In the genomic region with DNA sequence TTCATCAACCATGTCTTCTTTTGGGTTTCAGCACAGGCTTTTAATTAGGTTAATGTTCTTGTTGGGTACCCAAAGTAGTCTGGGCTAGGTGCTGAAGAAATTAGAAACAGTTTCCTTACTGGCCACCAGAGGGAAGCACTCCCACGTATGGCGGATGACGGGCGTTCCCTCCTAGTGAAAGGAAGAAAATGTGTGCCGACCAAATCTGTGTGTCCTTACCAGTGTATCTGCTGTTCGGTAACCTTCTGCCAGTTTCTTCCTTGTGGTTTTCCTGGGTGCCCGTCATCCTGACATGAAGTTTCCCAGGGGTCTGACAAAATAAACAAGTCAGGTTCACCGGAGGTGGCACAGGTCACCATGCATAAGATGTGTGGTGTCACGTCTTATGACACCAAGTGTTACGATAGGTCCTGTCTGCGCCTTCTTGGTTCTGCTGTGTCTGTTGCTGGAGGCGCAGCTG, we compare ENCODE assay signal across 8 cellular contexts. TPM values are rescaled to one million over a fixed set of nuclear protein-coding genes. Genes with fewer than 3 reads are reported as not detected.
DNase-seq lines count a peak whose midpoint lies in the region; TF ChIP-seq lines count a peak whose summit lies in the region.

No MANE protein-coding gene starts in this region.

- WGBS in transverse colon (ENCODE audit: low coverage in 1 of 2), 2 donors, result 37% methylated on average over 12 of the region's 12 CpGs; no CpG with 5 or more reads in 1 of the 2 donors

- no peaks in the 10 kb centered on the region for H3K9me2 ChIP-seq in PC-9 (ENCODE audit: insufficient read depth)

- no peak for TF ChIP-seq EP300 in transverse colon (IDR thresholded peaks at IDR 0.05; ENCODE audit: low read depth)

- DNase-seq in GM06990 (ENCODE audit: extremely low read depth, insufficient read length) (peak; percentile 22), HuH-7 (ENCODE audit: low spot score) (peak; percentile 92), PC-9 (peak; percentile 45 to 48), fibroblast of peridontal ligament (ENCODE audit: extremely low read depth) (peak; percentile 72), non-pigmented ciliary epithelial cell (ENCODE audit: low read depth) (peak; percentile 27), transverse colon (peak; percentile 46), cortex of kidney (lab: John Stamatoyannopoulos, UW) (no peak)
- peak; percentile 63 for DNase-seq in activated T-cell treated with anti-CD3 and anti-CD28 coated beads, Interleukin-2, amount 50 U/mL, for 24 hours

- H3K27me3 ChIP-seq in GM06990 (replicated peaks; ENCODE audit: control insufficient read depth, insufficient read depth, low read length), result no peaks in the 10 kb centered on the region
- H3K27me3 ChIP-seq in PC-9 (ENCODE audit: insufficient read depth, low read depth), result no peaks in the 10 kb centered on the region
- H3K27me3 ChIP-seq in transverse colon, result no peaks in the 10 kb centered on the region

- H3F3A ChIP-seq in PC-9 (ENCODE audit: insufficient read depth, low read depth), result peaks cover 9% of the 10 kb centered on the region

- peaks cover 3% of the 10 kb centered on the region for H3K36me3 ChIP-seq in GM06990 (ENCODE audit: control insufficient read depth, insufficient read depth, low read length)
- H3K36me3 ChIP-seq in PC-9 (ENCODE audit: low read depth), result no peaks in the 10 kb centered on the region
- peaks cover 0 to 53% (median 14%) of the 10 kb centered on the region in 4 donors for H3K36me3 ChIP-seq in transverse colon

- H3K36me3 Mint-ChIP-seq in activated T-cell treated with anti-CD3 and anti-CD28 coated beads, Interleukin-2, amount 50 U/mL, for 24 hours (ENCODE audit: low read depth), result peaks cover 72% of the 10 kb centered on the region

- H3K27me3 Mint-ChIP-seq in activated T-cell treated with anti-CD3 and anti-CD28 coated beads, Interleukin-2, amount 50 U/mL, for 24 hours, result no peaks in the 10 kb centered on the region

- no TSS peak for BruUV-seq in PC-9 (replicated peaks; lab: Mats Ljungman, UMichigan)

- no peak overlapping the region for H2AFZ ChIP-seq in PC-9

- H3K4me3 ChIP-seq in GM06990 (replicated peaks; ENCODE audit: low read depth, low read length), result no peak overlapping the region
- no peak overlapping the region for H3K4me3 ChIP-seq in PC-9
- H3K4me3 ChIP-seq in transverse colon, result no peak overlapping the region

- H3K27ac Mint-ChIP-seq in activated T-cell treated with anti-CD3 and anti-CD28 coated beads, Interleukin-2, amount 50 U/mL, for 24 hours, result no peak overlapping the region

- no peaks in the 10 kb centered on the region for H3K9me3 Mint-ChIP-seq in activated T-cell treated with anti-CD3 and anti-CD28 coated beads, Interleukin-2, amount 50 U/mL, for 24 hours

- no peak overlapping the region for H3K4me2 ChIP-seq in PC-9

- intact Hi-C loops in PC-9 (cut with micrococcal nuclease; ENCODE audit: unreplicated experiment) (loop anchor here (1.0 to 5.0 kb wide), 3 partner anchors 58 to 646 kb away; no protein-coding TSS in a partner anchor), transverse colon (cut with DNase I; ENCODE audit: low total_unique reads) (no loop called here)

- peaks cover 6% of the 10 kb centered on the region for H3K4me1 Mint-ChIP-seq in activated T-cell treated with anti-CD3 and anti-CD28 coated beads, Interleukin-2, amount 50 U/mL, for 24 hours (ENCODE audit: low read depth)

- in situ Hi-C loops in transverse colon (cut with MboI; ENCODE audit: low pct_ligation_motif_present in 1 of 4, low pct_unique_long_range_greater_than_20kb in 1 of 4, low sequenced_read_pairs in 3 of 4), result loop anchor here in 1 of 4 donors (10.0 kb wide), 1 partner anchor 151 kb away; a partner anchor contains a TSS

- H3K4me1 ChIP-seq in PC-9 (replicated peaks; ENCODE audit: insufficient read depth), result no peaks in the 10 kb centered on the region
- H3K4me1 ChIP-seq in transverse colon, result peaks cover 0 to 3% (median 0%) of the 10 kb centered on the region in 4 donors

- H3K9me3 ChIP-seq in PC-9 (ENCODE audit: insufficient read depth, low read depth) (no peaks in the 10 kb centered on the region), transverse colon (no peaks in the 10 kb centered on the region)

- TF ChIP-seq POLR2A in transverse colon (IDR thresholded peaks at IDR 0.05), result no peak

- H4K20me1 ChIP-seq in PC-9 (ENCODE audit: insufficient read depth), result no peaks in the 10 kb centered on the region

- POLR2A ChIA-PET in PC-9 (lab: Charles Lee; ENCODE audit: unreplicated experiment), result interaction anchor here (0.6 kb wide), 1 partner anchor 58 kb away, joined by 5 read pairs; no protein-coding TSS in a partner anchor

- peak; percentile 84 for TF ChIP-seq CTCF in GM06990 (IDR thresholded peaks at IDR 0.05; ENCODE audit: insufficient read depth, low read length, poor library complexity, severe bottlenecking)
- TF ChIP-seq CTCF in PC-9 (conservative IDR thresholded peaks at IDR 0.05), result peak; percentile 86
- peak; percentile 74 to 88 (median 81) for TF ChIP-seq CTCF in transverse colon (IDR thresholded peaks at IDR 0.05)

- no peak overlapping the region for H3K4me3 Mint-ChIP-seq in activated T-cell treated with anti-CD3 and anti-CD28 coated beads, Interleukin-2, amount 50 U/mL, for 24 hours

- CTCF ChIA-PET in PC-9 (lab: Charles Lee), result interaction anchor here (0.7 to 1.0 kb wide), 3 partner anchors 58 to 72 kb away, joined by 4 to 5 read pairs (median 5); no protein-coding TSS in a partner anchor

- H3K27ac ChIP-seq in PC-9 (no peak overlapping the region), transverse colon (no peak overlapping the region)

- H3K79me2 ChIP-seq in PC-9 (ENCODE audit: low read depth), result no peaks in the 10 kb centered on the region

RNA-seq across cellular contexts. Expression of a gene that starts 6.0 kb away (rescaled TPM):
- total RNA-seq in PC-9 (2021) (0.59 TPM in 1 of 2 replicates, not detected in the other), transverse colon (not detected)

RNA-seq across cellular contexts. Expression of a gene that starts 45.0 kb away (rescaled TPM):
- total RNA-seq in PC-9 (2021), result 11.0 and 12.4 TPM in 2 replicates
- 10 to 100 TPM in 3 of 4 donors, 1 to 10 TPM in 1; 9.1 to 16.8 (median 14.8) TPM for total RNA-seq in transverse colon
